In the genomic region with DNA sequence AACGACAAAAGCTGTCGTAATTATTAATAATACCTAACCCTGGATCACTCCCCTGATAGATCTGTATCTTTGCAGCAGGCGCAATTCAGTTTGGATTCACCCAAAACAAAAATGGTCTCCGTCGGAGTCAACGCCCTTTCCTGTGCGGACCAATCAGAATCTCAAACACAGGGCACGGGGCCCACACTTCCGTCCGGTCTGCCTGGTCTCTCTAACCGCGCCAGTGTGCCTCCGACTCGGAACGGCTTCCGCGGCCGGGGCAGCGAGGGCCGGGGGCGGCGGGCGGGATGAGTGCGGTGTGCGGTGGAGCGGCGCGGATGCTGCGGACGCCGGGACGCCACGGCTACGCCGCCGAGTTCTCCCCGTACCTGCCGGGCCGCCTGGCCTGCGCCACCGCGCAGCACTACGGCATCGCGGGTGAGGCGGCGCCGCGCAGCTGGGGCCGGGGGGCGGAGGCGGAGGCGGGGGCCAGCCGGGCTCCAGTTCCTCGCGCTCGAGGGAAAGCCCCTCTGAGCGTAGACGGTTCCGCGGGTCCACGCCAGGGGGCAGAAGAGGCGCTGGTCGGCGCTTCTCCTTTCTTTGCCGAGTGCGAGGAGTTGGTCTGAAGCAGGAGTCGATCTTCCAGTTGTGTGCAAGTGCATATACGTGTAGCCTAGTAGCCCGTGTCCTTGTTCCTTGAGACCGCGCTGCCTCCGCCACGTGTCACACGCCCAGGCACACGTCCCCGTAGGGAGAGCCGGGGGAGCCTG, we compare ENCODE assay signal across 8 cellular contexts. TPM values are rescaled to one million over a fixed set of nuclear protein-coding genes. Genes with fewer than 3 reads are reported as not detected.
DNase-seq lines count a peak whose midpoint lies in the region; ATAC-seq and TF ChIP-seq lines count a peak whose summit lies in the region.

A gene with protein sequence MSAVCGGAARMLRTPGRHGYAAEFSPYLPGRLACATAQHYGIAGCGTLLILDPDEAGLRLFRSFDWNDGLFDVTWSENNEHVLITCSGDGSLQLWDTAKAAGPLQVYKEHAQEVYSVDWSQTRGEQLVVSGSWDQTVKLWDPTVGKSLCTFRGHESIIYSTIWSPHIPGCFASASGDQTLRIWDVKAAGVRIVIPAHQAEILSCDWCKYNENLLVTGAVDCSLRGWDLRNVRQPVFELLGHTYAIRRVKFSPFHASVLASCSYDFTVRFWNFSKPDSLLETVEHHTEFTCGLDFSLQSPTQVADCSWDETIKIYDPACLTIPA (plus strand): TSS at position 214 of the 749 bp plus-strand sequence. CDS start 74 bp downstream, at position 288.

- H3K9ac ChIP-seq in OCI-LY3 (ENCODE audit: low read length) = peak within 1 kb of the TSS; percentile 72

- peak within 1 kb of the TSS; percentile 86 for H3K4me3 ChIP-seq in OCI-LY3 (ENCODE audit: low read length)
- peak within 1 kb of the TSS; percentile 64 for H3K4me3 ChIP-seq in mononuclear cell (ENCODE audit: low read length)

- H3K27me3 ChIP-seq in OCI-LY3 (ENCODE audit: low read depth, low read length) (no peaks in the 10 kb centered on the region), mononuclear cell (ENCODE audit: insufficient read depth, low read length) (no peaks in the 10 kb centered on the region)

- peak; percentile 41 for TF ChIP-seq CTCF in OCI-LY3 (IDR thresholded peaks at IDR 0.05; ENCODE audit: low read depth, low read length)

- DNase-seq in DMS153 (lab: John Stamatoyannopoulos, UW) (peak; percentile 81), HuH-7 (ENCODE audit: low spot score) (peak; percentile 83), activated T-cell treated with anti-CD3 and anti-CD28 coated beads for 4 hours (peak; percentile 76), epithelial cell of prostate (ENCODE audit: low read depth, low spot score) (peak; percentile 61)
- DNase-seq in stimulated activated CD8-positive, alpha-beta memory T cell treated with anti-CD3 and anti-CD28 coated beads, Interleukin-2, amount 100 ng/mL, for 48 hours (ENCODE audit: low read depth in 2 of 2) = peak; percentile 76 to 81

- no peaks in the 10 kb centered on the region for H4K20me1 ChIP-seq in OCI-LY3 (ENCODE audit: insufficient read depth, low read length)

- peak; percentile 93 for ATAC-seq in GM21526 (IDR thresholded peaks at IDR 0.05; ENCODE audit: low FRiP score, unreplicated experiment)

- H3K36me3 ChIP-seq in OCI-LY3 (replicated peaks; ENCODE audit: low read depth, low read length) = no peaks in the 10 kb centered on the region

- H3K4me1 ChIP-seq in OCI-LY3 (ENCODE audit: low read length) (peaks cover 4% of the 10 kb centered on the region; the same call in 1 of the 2 replicates), mononuclear cell (ENCODE audit: insufficient read depth, low read length) (peaks cover 14% of the 10 kb centered on the region)

- no peaks in the 10 kb centered on the region for H3K79me2 ChIP-seq in OCI-LY3 (ENCODE audit: low read length)

- H2AFZ ChIP-seq in OCI-LY3 (ENCODE audit: low read depth, low read length) = peak within 1 kb of the TSS; percentile 98

- H3K9me3 ChIP-seq in OCI-LY3 (ENCODE audit: insufficient read depth, low read length) (no peaks in the 10 kb centered on the region), mononuclear cell (ENCODE audit: low read depth, low read length) (no peaks in the 10 kb centered on the region)

- H3K27ac ChIP-seq in OCI-LY3 (ENCODE audit: low read length) (peak within 1 kb of the TSS; percentile 50), epithelial cell of prostate (peak within 1 kb of the TSS; percentile 72)

- peak within 1 kb of the TSS; percentile 88 for H3K4me2 ChIP-seq in OCI-LY3 (ENCODE audit: low read length)

RNA-seq across cellular contexts. Expression of the gene that starts here (rescaled TPM):
- total RNA-seq in mononuclear cell = 6.1 TPM

Comparison
In these comparisons a context has a peak if more than half of its experiments do, and no peak if none do; other contexts are left out.
1. Peak in every context shown above with its lines: DNase-seq, ATAC-seq, H3K4me3 ChIP-seq and H3K27ac ChIP-seq.